In genomic region chr1:64967381-64967780, GRCh38 we compare ENCODE assay signal across 8 cellular contexts. TPM values are rescaled to one million over a fixed set of nuclear protein-coding genes. Genes with fewer than 3 reads are reported as not detected.
DNase-seq lines count a peak whose midpoint lies in the region; ATAC-seq and TF ChIP-seq lines count a peak whose summit lies in the region.
"Had no signal": no experiment of that assay in that cellular context is flagged by ENCODE, and none has a peak within 500 bp of the region (broad histone marks: within the 10 kb centered on the region; RNA-seq: fewer than 3 reads in every experiment).

No MANE protein-coding gene starts in this region.

- H3K4me3 Mint-ChIP-seq in T-helper 17 cell: peak overlapping the region; percentile 94

- H3K4me1 ChIP-seq in HCT116 (ENCODE audit: control insufficient read depth in 1 of 2, insufficient read depth in 2 of 2, low read length in 2 of 2): peaks cover 8 to 18% of the 10 kb centered on the region in 2 experiments; a peak in 3 of 4 replicates
- H3K4me1 ChIP-seq in gastroesophageal sphincter: peaks cover 0 to 32% (median 4%) of the 10 kb centered on the region in 3 donors
- peaks cover 18 to 27% (median 18%) of the 10 kb centered on the region in 3 donors for H3K4me1 ChIP-seq in skeletal muscle tissue (ENCODE audit: control insufficient read depth in 3 of 3, insufficient read depth in 3 of 3, low read length in 3 of 3)

- no peaks in the 10 kb centered on the region for H3K9me2 ChIP-seq in HCT116 (ENCODE audit: insufficient read depth)

- POLR2A ChIA-PET in HCT116 (lab: Charles Lee): interaction anchor here (1.3 kb wide), 1 partner anchor 69 kb away, joined by 5 read pairs; no protein-coding TSS in a partner anchor

- no peaks in the 10 kb centered on the region for H3K36me3 ChIP-seq in HCT116 (ENCODE audit: control insufficient read depth in 1 of 2, insufficient read depth in 2 of 2, low read length in 2 of 2)
- H3K36me3 ChIP-seq in gastroesophageal sphincter: no peaks in the 10 kb centered on the region
- no peaks in the 10 kb centered on the region for H3K36me3 ChIP-seq in skeletal muscle tissue (ENCODE audit: control insufficient read depth in 3 of 3, insufficient read depth in 3 of 3, low read length in 3 of 3)
- no peaks in the 10 kb centered on the region; the same call in none of the 2 replicates for H3K36me3 ChIP-seq in MG63

- H3K79me2 ChIP-seq in HCT116 (ENCODE audit: insufficient read depth, low read length): peaks cover 34% of the 10 kb centered on the region

- CTCF ChIA-PET in HCT116 (lab: Charles Lee): no interaction called here

- ATAC-seq in HCT116 (no peak), T-helper 17 cell (no peak), gastroesophageal sphincter (no peak), HG03565 (IDR thresholded peaks at IDR 0.05; ENCODE audit: unreplicated experiment) (no peak)

- H3K4me3 ChIP-seq in HCT116 (replicated peaks in 1 of 2; ENCODE audit: low read depth in 1 of 2, low read length in 2 of 2) (no peak overlapping the region), gastroesophageal sphincter (no peak overlapping the region), skeletal muscle tissue (ENCODE audit: low read length in 3 of 3) (peak overlapping the region in 2 of 3 donors; percentile 83 to 84), MG63 (no peak overlapping the region; the same call in 1 of the 2 replicates)

- H3K27me3 ChIP-seq in HCT116 (ENCODE audit: insufficient read depth, low read length) (no peaks in the 10 kb centered on the region), gastroesophageal sphincter (no peaks in the 10 kb centered on the region), skeletal muscle tissue (ENCODE audit: control insufficient read depth in 3 of 3, insufficient read depth in 3 of 3, low read length in 3 of 3) (no peaks in the 10 kb centered on the region), MG63 (no peaks in the 10 kb centered on the region)

- BruUV-seq in HCT116 (replicated peaks; lab: Mats Ljungman, UMichigan): no TSS peak

- RAD21 ChIA-PET in HCT116 (lab: Charles Lee; ENCODE audit: low non-redundant PET in 1 of 2, low total read pairs in 2 of 2, uncharacterized antibody in 2 of 2, unreplicated experiment in 2 of 2): no interaction called here

- no peak overlapping the region for H3K9ac ChIP-seq in HCT116 (ENCODE audit: low read length)
- peak overlapping the region in 1 of 3 donors; percentile 85 for H3K9ac ChIP-seq in skeletal muscle tissue (ENCODE audit: low read depth in 1 of 3, low read length in 3 of 3)

- no peak for TF ChIP-seq RAD21 in HCT116 (IDR thresholded peaks at IDR 0.05; ENCODE audit: low read depth)

- TF ChIP-seq CTCF in HCT116 (IDR thresholded peaks at IDR 0.05 in 2 of 3, conservative IDR thresholded peaks at IDR 0.05 in 1 of 3; ENCODE audit: borderline replicate concordance in 1 of 3, insufficient read depth in 1 of 3, low read depth in 2 of 3, low read length in 2 of 3) (no peak), gastroesophageal sphincter (IDR thresholded peaks at IDR 0.05) (no peak)

- no peak for TF ChIP-seq POLR2A in HCT116 (IDR thresholded peaks at IDR 0.05; ENCODE audit: borderline replicate concordance, extremely low read depth, insufficient read depth, insufficient read length)
- TF ChIP-seq POLR2A in gastroesophageal sphincter (IDR thresholded peaks at IDR 0.05): no peak

- H4K20me1 ChIP-seq in HCT116 (ENCODE audit: insufficient read depth): no peaks in the 10 kb centered on the region

- no peaks in the 10 kb centered on the region for H3K9me3 ChIP-seq in HCT116 (ENCODE audit: control insufficient read depth in 1 of 2, insufficient read depth in 1 of 2, low read depth in 1 of 2, low read length in 2 of 2)
- peaks cover 2% of the 10 kb centered on the region for H3K9me3 ChIP-seq in T-helper 17 cell (ENCODE audit: control insufficient read depth, low read length, poor library complexity, severe bottlenecking)
- H3K9me3 ChIP-seq in gastroesophageal sphincter: no peaks in the 10 kb centered on the region
- no peaks in the 10 kb centered on the region for H3K9me3 ChIP-seq in skeletal muscle tissue (ENCODE audit: control insufficient read depth in 3 of 3, low read length in 3 of 3)
- H3K9me3 ChIP-seq in MG63: no peaks in the 10 kb centered on the region

- peak overlapping the region; percentile 95 for H3K27ac Mint-ChIP-seq in T-helper 17 cell

- no peak overlapping the region for H2AFZ ChIP-seq in HCT116 (ENCODE audit: low read depth, low read length, poor library complexity, severe bottlenecking)

- H3K27ac ChIP-seq in HCT116 (ENCODE audit: low read depth, low read length) (no peak overlapping the region), gastroesophageal sphincter (peak overlapping the region in 3 of 4 donors; percentile 90 to 99 (median 99)), skeletal muscle tissue (ENCODE audit: low read depth, low read length) (no peak overlapping the region)

- H3K4me1 Mint-ChIP-seq in T-helper 17 cell: peaks cover 42% of the 10 kb centered on the region

- peak overlapping the region; percentile 89; the same call in 1 of the 2 replicates for H3K4me2 ChIP-seq in HCT116 (ENCODE audit: low read length)

- H3K36me3 Mint-ChIP-seq in T-helper 17 cell (ENCODE audit: low read depth): no peaks in the 10 kb centered on the region

- no peak for DNase-seq in HCT116 (ENCODE audit: low read depth, low spot score)
- DNase-seq in T-helper 17 cell: no peak
- DNase-seq in MG63: no peak
- DNase-seq in NCI-H1930 (lab: John Stamatoyannopoulos, UW): no peak
- DNase-seq: midbrain had no signal

- no peaks in the 10 kb centered on the region for H3K27me3 Mint-ChIP-seq in T-helper 17 cell

- intact Hi-C loops in HCT116 (cut with micrococcal nuclease): loop anchor here (5.0 to 10.0 kb wide), 2 partner anchors 103 to 280 kb away; no protein-coding TSS in a partner anchor

- 64 to 76% methylated on average over 2 to 6 of the region's 6 CpGs for WGBS in gastroesophageal sphincter (ENCODE audit: low coverage in 1 of 2), 2 donors

- no peak for TF ChIP-seq EP300 in gastroesophageal sphincter (IDR thresholded peaks at IDR 0.05)

TF ChIP-seq in HCT116, 20 proteins besides CTCF, POLR2A, EP300 and RAD21:
- TF ChIP-seq POLR2AphosphoS5 (IDR thresholded peaks at IDR 0.05; ENCODE audit: low read depth, low read length) (no peak), YY1 (IDR thresholded peaks at IDR 0.05; ENCODE audit: extremely low read depth, insufficient replicate concordance, low read depth, low read length) (no peak), REST (IDR thresholded peaks at IDR 0.05; ENCODE audit: low read depth) (peak; percentile 55)
TF ChIP-seq in HCT116: peak in this region for 1.

RNA-seq across cellular contexts. Expression of gene JAK1, which starts 1.0 kb away (rescaled TPM):
- total RNA-seq in HCT116 (2021; ENCODE audit: unreplicated experiment) (53.2 TPM), T-helper 17 cell (100 to 1,000 TPM; 246 to 317 TPM), gastroesophageal sphincter (100 to 1,000 TPM; 132 to 166 (median 161) TPM), skeletal muscle tissue (59.5 TPM)
- 36.3 and 38.1 TPM in 2 replicates for polyA plus RNA-seq in HCT116 (2012)
- 58.9 and 61.9 TPM in 2 replicates for total RNA-seq in MG63 (2014; rRNA removed; shearing (Covaris generic); ENCODE audit: low replicate concordance)

Comparison
In these comparisons a context has a peak if more than half of its experiments do, and no peak if none do; other contexts are left out.
1. H3K27ac ChIP-seq: peak in gastroesophageal sphincter (3 of 4); none in HCT116 (single experiment) and skeletal muscle tissue (single experiment).
2. H3K4me3 ChIP-seq: peak in skeletal muscle tissue (2 of 3); none in HCT116 (0 of 2), gastroesophageal sphincter (0 of 2) and MG63 (single experiment).